Comparison of ENCODE assay signal across 1 cellular context in genomic region chr6:43634702-43635303, GRCh38.
TF ChIP-seq lines count a peak whose summit lies in the region.

No MANE protein-coding gene starts in this region.

TF ChIP-seq in WTC11, 78 proteins besides CTCF, POLR2A, EP300 and RAD21 (continued from another document):
- TF ChIP-seq PRDM15 (CRISPR knock-in tag; IDR thresholded peaks at IDR 0.05) (no peak), ZNF416 (CRISPR knock-in tag; IDR thresholded peaks at IDR 0.05) (no peak), SOX15 (CRISPR knock-in tag; IDR thresholded peaks at IDR 0.05) (no peak), AFF4 (CRISPR knock-in tag; IDR thresholded peaks at IDR 0.05; ENCODE audit: borderline replicate concordance) (no peak), E2F1 (CRISPR knock-in tag; IDR thresholded peaks at IDR 0.05) (no peak), GABPB1 (CRISPR knock-in tag; IDR thresholded peaks at IDR 0.05) (no peak)
